In the genomic region with DNA sequence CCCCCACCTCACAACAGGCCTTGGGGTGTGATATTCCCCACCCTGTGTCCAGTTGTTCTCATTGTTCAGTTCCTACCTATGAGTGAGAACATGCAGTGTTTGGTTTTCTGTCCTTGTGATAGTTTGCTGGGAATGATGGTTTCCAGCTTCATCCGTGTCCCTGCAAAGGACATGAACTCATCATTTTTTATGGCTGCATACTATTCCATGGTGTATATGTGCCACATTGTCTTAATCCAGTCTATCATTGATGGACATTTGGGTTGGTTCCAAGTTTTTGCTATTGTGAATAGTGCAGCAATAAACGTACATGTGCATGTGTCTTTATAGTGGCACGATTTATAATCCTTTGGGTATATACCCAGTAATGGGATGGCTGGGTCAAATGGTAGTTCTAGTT, we compare ENCODE assay signal across 1 cellular context. TPM values are rescaled to one million over a fixed set of nuclear protein-coding genes. Genes with fewer than 3 reads are reported as not detected.
"Had no signal": no experiment of that assay in that cellular context is flagged by ENCODE, and none has a peak within 500 bp of the region (broad histone marks: within the 10 kb centered on the region; RNA-seq: fewer than 3 reads in every experiment).

No MANE protein-coding gene starts in this region.

RNA-seq across cellular contexts. Expression of gene ADGRV1, which starts 41.7 kb away (rescaled TPM):
- total RNA-seq: activated naive CD4-positive, alpha-beta T cell treated with anti-CD3 and anti-CD28 coated beads for 36 hours had no signal
